Comparison of ENCODE assay signal across 11 cellular contexts in the genomic region with DNA sequence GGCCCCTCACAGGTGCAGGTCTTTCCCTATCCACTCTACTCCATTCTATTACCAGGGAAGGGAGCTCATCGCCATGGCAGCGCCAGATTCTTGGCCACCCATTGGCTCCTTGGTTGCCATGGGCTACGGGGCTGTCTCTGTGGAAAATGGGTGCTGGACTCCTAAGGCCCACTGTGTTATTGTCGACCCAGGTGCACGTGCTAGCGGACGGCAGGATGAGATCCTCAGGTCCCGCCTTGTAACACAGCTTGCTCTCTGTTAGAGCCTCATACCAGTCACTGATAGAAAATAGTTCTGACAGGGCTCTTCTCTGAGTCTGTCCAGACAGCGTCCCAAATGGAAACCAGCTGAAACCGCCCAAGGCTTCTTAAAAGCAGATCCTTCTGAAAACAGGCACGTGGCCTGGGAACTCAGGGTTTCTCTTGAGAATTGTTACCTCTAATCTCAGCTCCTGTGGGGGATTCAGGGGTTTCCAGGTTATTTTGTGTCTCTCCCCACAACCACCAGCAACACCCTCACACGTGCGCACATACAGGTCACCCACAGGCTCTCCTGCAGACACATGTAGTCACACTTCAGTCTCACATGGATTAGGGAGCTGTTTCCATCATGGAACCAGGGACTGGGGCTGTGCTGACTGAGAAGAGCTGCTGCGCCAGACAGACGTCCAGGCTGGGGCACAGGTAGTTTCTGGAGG. TPM values are rescaled to one million over a fixed set of nuclear protein-coding genes. Genes with fewer than 3 reads are reported as not detected.
DNase-seq lines count a peak whose midpoint lies in the region; ATAC-seq, FAIRE-seq and TF ChIP-seq lines count a peak whose summit lies in the region.
"Had no signal": no experiment of that assay in that cellular context is flagged by ENCODE, and none has a peak within 500 bp of the region (broad histone marks: within the 10 kb centered on the region; RNA-seq: fewer than 3 reads in every experiment).

No MANE protein-coding gene starts in this region.

- H3K27me3 ChIP-seq in HepG2 (ENCODE audit: control insufficient read depth in 1 of 2, insufficient read depth in 2 of 2, low read length in 2 of 2) (peaks cover 0 to 8% of the 10 kb centered on the region in 2 experiments; a peak in 1 of 5 replicates), right lobe of liver (no peaks in the 10 kb centered on the region), aorta (ENCODE audit: control insufficient read depth in 1 of 2, insufficient read depth in 2 of 2, low read length in 1 of 2) (no peaks in the 10 kb centered on the region)

- H3K9ac ChIP-seq in HepG2 (ENCODE audit: insufficient read depth, low read depth, low read length), result no peak overlapping the region

- no peaks in the 10 kb centered on the region for H3K36me3 ChIP-seq in HepG2 (replicated peaks in 1 of 2; ENCODE audit: control insufficient read depth in 1 of 2, insufficient read depth in 2 of 2, low read length in 2 of 2)
- no peaks in the 10 kb centered on the region for H3K36me3 ChIP-seq in right lobe of liver
- H3K36me3 ChIP-seq in aorta (ENCODE audit: control insufficient read depth in 1 of 2, insufficient read depth in 2 of 2, low read length in 1 of 2), result no peaks in the 10 kb centered on the region

- no peak overlapping the region for H3K27ac ChIP-seq in HepG2 (ENCODE audit: extremely low read length, insufficient read depth, low read length)
- no peak overlapping the region for H3K27ac ChIP-seq in right lobe of liver
- no peak overlapping the region for H3K27ac ChIP-seq in aorta (ENCODE audit: low read depth in 1 of 2, low read length in 2 of 2)

- POLR2A ChIA-PET in HepG2 (lab: Yijun Ruan, JAX), result no interaction called here
- POLR2A ChIA-PET in T-cell (lab: Charles Lee), result no interaction called here

- H3K4me1 ChIP-seq in HepG2 (ENCODE audit: insufficient read depth, low read length), result peaks cover 24% of the 10 kb centered on the region
- peaks cover 0 to 4% (median 0%) of the 10 kb centered on the region in 4 donors for H3K4me1 ChIP-seq in right lobe of liver
- H3K4me1 ChIP-seq in aorta (ENCODE audit: control insufficient read depth in 1 of 2, insufficient read depth in 2 of 2, low read length in 2 of 2), result no peaks in the 10 kb centered on the region

- BruUV-seq in HepG2 (replicated peaks; lab: Mats Ljungman, UMichigan), result TSS peak; percentile 45

- H2AFZ ChIP-seq in HepG2 (ENCODE audit: low read length), result no peak overlapping the region

- peaks cover 52 to 74% of the 10 kb centered on the region in 2 donors for H3K27me3 Mint-ChIP-seq in T-cell

- ATAC-seq in HepG2 (no peak), right lobe of liver (no peak), T-cell (replicated peaks in 1 of 4) (no peak), aorta (ENCODE audit: low FRiP score) (peak; percentile 21), GM18520 (IDR thresholded peaks at IDR 0.05; ENCODE audit: unreplicated experiment) (no peak), HG02938 (IDR thresholded peaks at IDR 0.05; ENCODE audit: unreplicated experiment) (no peak)

- no peak overlapping the region for H3K27ac Mint-ChIP-seq in T-cell
- H3K27ac Mint-ChIP-seq: activated naive CD8-positive, alpha-beta T cell treated with anti-CD3 and anti-CD28 coated beads, Interleukin-2, amount 10 ng/mL, durations not matched to agents 7 days and 5 days had no signal

- CTCF ChIA-PET in HepG2 (lab: Yijun Ruan, JAX; ENCODE audit: low intra/inter-chr PET ratio, low total read pairs), result no interaction called here
- CTCF ChIA-PET in T-cell (lab: Charles Lee), result interaction anchor here in 1 of 2 donors (0.6 to 1.5 kb wide), 2 partner anchors 8 to 16 kb away, joined by 3 to 5 read pairs; no protein-coding TSS in a partner anchor

- DNase-seq in HepG2 (ENCODE audit: low spot score) (no peak), right lobe of liver (no peak), T-cell (no peak), medulla oblongata (ENCODE audit: extremely low spot score) (peak; percentile 47), aorta (peak; percentile 38 to 67), NCI-H2171 (lab: John Stamatoyannopoulos, UW) (no peak)
- DNase-seq: activated naive CD8-positive, alpha-beta T cell treated with anti-CD3 and anti-CD28 coated beads, Interleukin-2, amount 10 ng/mL, durations not matched to agents 7 days and 5 days; erythroblast had no signal

- TF ChIP-seq EP300 in HepG2 (IDR thresholded peaks at IDR 0.05; ENCODE audit: low read depth in 2 of 2, low read length in 2 of 2) (no peak), HepG2 (CRISPR knock-in tag; IDR thresholded peaks at IDR 0.05; ENCODE audit: borderline replicate concordance) (no peak)

- H3K79me2 ChIP-seq in HepG2 (ENCODE audit: insufficient read depth, low read length), result no peaks in the 10 kb centered on the region

- intact Hi-C loops in HepG2 (cut with micrococcal nuclease; ENCODE audit: unreplicated experiment) (no loop called here), right lobe of liver (cut with DNase I) (no loop called here), aorta (cut with DNase I) (loop anchor here in 1 of 2 donors (10.0 kb wide), 1 partner anchor 178 kb away; no protein-coding TSS in a partner anchor)

- WGBS in HepG2 (ENCODE audit: low lambda C conversion rate), result 93% methylated on average over 12 of the region's 15 CpGs
- WGBS in right lobe of liver (ENCODE audit: insufficient coverage, low coverage, low lambda C conversion rate, missing lambda C conversion rate), result 96% methylated on average over 5 of the region's 15 CpGs
- 89 to 91% methylated on average over 15 of the region's 15 CpGs for WGBS in aorta, 2 donors

- no peak for TF ChIP-seq RAD21 in HepG2 (CRISPR knock-in tag; IDR thresholded peaks at IDR 0.05)

- H3K4me2 ChIP-seq in HepG2 (ENCODE audit: low read depth, low read length), result peak overlapping the region; percentile 87

- peak overlapping the region; percentile 57 to 65 (median 63) for H3K4me3 Mint-ChIP-seq in T-cell

- H3K9me3 ChIP-seq in HepG2 (ENCODE audit: low read length), result no peaks in the 10 kb centered on the region
- H3K9me3 ChIP-seq in right lobe of liver, result no peaks in the 10 kb centered on the region
- no peaks in the 10 kb centered on the region for H3K9me3 ChIP-seq in aorta (ENCODE audit: control insufficient read depth, low read length)

- TF ChIP-seq CTCF in HepG2 (CRISPR knock-in tag; IDR thresholded peaks at IDR 0.05) (no peak), right lobe of liver (IDR thresholded peaks at IDR 0.05) (no peak)

- H3K4me3 ChIP-seq in HepG2 (replicated peaks in 1 of 3; ENCODE audit: insufficient read depth in 1 of 3, low read depth in 2 of 3, low read length in 3 of 3) (no peak overlapping the region), right lobe of liver (no peak overlapping the region), aorta (ENCODE audit: low read length in 2 of 2) (no peak overlapping the region)

- in situ Hi-C loops in HepG2 (cut with HindIII; ENCODE audit: extremely low pct_ligation_motif_present, low pct_unique_long_range_greater_than_20kb), result no loop called here

- H3K9me3 Mint-ChIP-seq in T-cell, result no peaks in the 10 kb centered on the region
- H3K9me3 Mint-ChIP-seq: activated naive CD8-positive, alpha-beta T cell treated with anti-CD3 and anti-CD28 coated beads, Interleukin-2, amount 10 ng/mL, durations not matched to agents 7 days and 5 days had no signal

- no peaks in the 10 kb centered on the region for H4K20me1 ChIP-seq in HepG2 (ENCODE audit: insufficient read depth, low read length)

- TF ChIP-seq POLR2A in HepG2 (IDR thresholded peaks at IDR 0.05; ENCODE audit: insufficient read depth in 1 of 2, low read depth in 2 of 2, low read length in 2 of 2) (no peak), right lobe of liver (IDR thresholded peaks at IDR 0.05) (no peak)

- no peaks in the 10 kb centered on the region for H3K36me3 Mint-ChIP-seq in T-cell
- H3K36me3 Mint-ChIP-seq: activated naive CD8-positive, alpha-beta T cell treated with anti-CD3 and anti-CD28 coated beads, Interleukin-2, amount 10 ng/mL, durations not matched to agents 7 days and 5 days had no signal

- no peak for FAIRE-seq in HepG2 (lab: Jason Lieb, UNC)
- FAIRE-seq: D721Med had no signal

- H3K4me1 Mint-ChIP-seq in T-cell, result peaks cover 0 to 10% (median 7%) of the 10 kb centered on the region in 3 donors
- H3K4me1 Mint-ChIP-seq: activated naive CD8-positive, alpha-beta T cell treated with anti-CD3 and anti-CD28 coated beads, Interleukin-2, amount 10 ng/mL, durations not matched to agents 7 days and 5 days had no signal

RNA-seq across cellular contexts. Expression of a gene that starts 1.5 kb away (rescaled TPM):
- total RNA-seq in HepG2 (2016; rRNA removed; fragmentation: Illumina TruSeq; extraction: Trizol) (5.4 and 5.6 TPM in 2 replicates), right lobe of liver (1 to 10 TPM in 2 of 6 experiments, under 1 TPM in 4; 0.42 to 3.1 (median 0.89) TPM), T-cell (under 1 TPM; 0.05 to 0.33 (median 0.19) TPM), aorta (10 to 100 TPM in 1 of 2 donors, 1 to 10 TPM in 1; 5.9 to 12.9 TPM)
- total RNA-seq in HepG2 (2016; cell fraction: cytosol; rRNA removed; fragmentation: Illumina TruSeq; extraction: Trizol; ENCODE audit: low read depth), result 0.40 and 0.44 TPM in 2 replicates
- total RNA-seq in HepG2 (2016; cell fraction: insoluble cytoplasmic fraction; rRNA removed; fragmentation: Illumina TruSeq; extraction: Trizol), result 5.3 and 5.6 TPM in 2 replicates
- 3.0 and 3.1 TPM in 2 replicates for total RNA-seq in HepG2 (2016; cell fraction: membrane; rRNA removed; fragmentation: Illumina TruSeq; extraction: Trizol)
- 4.7 and 5.3 TPM in 2 replicates for total RNA-seq in HepG2 (2016; cell fraction: nucleus; rRNA removed; fragmentation: Illumina TruSeq; extraction: Trizol)
- polyA plus RNA-seq in HepG2 (2011; rRNA removed) (4.3 and 4.8 TPM in 2 replicates), aorta (1 to 10 TPM; 1.5 to 4.0 TPM)
- 2.8 and 2.9 TPM in 2 replicates for polyA plus RNA-seq in HepG2 (2011; cell fraction: cytosol; rRNA removed)
- 10.1 and 11.7 TPM in 2 replicates for polyA plus RNA-seq in HepG2 (2011; cell fraction: nucleus; rRNA removed)
- 2.4 and 2.6 TPM in 2 replicates for polyA plus RNA-seq in HepG2 (2012)
- polyA plus RNA-seq in HepG2 (2016; cell fraction: cytosol; fragmentation: Illumina TruSeq; extraction: Trizol; ENCODE audit: low read depth), result 0.19 and 0.22 TPM in 2 replicates
- polyA plus RNA-seq in HepG2 (2016; cell fraction: insoluble cytoplasmic fraction; fragmentation: Illumina TruSeq; extraction: Trizol; ENCODE audit: low read depth), result 3.2 and 3.5 TPM in 2 replicates
- polyA plus RNA-seq in HepG2 (2016; cell fraction: membrane; fragmentation: Illumina TruSeq; extraction: Trizol; ENCODE audit: low read depth), result 0.88 and 0.95 TPM in 2 replicates
- polyA plus RNA-seq in HepG2 (2016; cell fraction: nucleus; fragmentation: Illumina TruSeq; extraction: Trizol; ENCODE audit: insufficient read depth, low read depth), result 6.7 and 6.8 TPM in 2 replicates
- polyA minus RNA-seq in HepG2 (2011; rRNA and poly(A)+ RNA removed; ENCODE audit: low replicate concordance), result 8.1 TPM in 1 of 2 replicates, not detected in the other
- 3.9 and 4.5 TPM in 2 replicates for polyA minus RNA-seq in HepG2 (2011; cell fraction: cytosol; rRNA and poly(A)+ RNA removed)
- polyA minus RNA-seq in HepG2 (2011; cell fraction: nucleus; rRNA and poly(A)+ RNA removed), result 4.9 and 5.2 TPM in 2 replicates

Comparison
In these comparisons a context has a peak if more than half of its experiments do, and no peak if none do; other contexts are left out.
1. DNase-seq: peak in medulla oblongata (single experiment) and aorta (2 of 2); none in HepG2 (single experiment), right lobe of liver (0 of 3), T-cell (0 of 34) and NCI-H2171 (single experiment).